Comparison of ENCODE assay signal across 37 cellular contexts in genomic region chr17:48317732-48318131, GRCh38.
"Had no signal": no experiment of that assay in that cellular context is flagged by ENCODE, and none has a peak within 500 bp of the region (broad histone marks: within the 10 kb centered on the region; RNA-seq: fewer than 3 reads in every experiment).

No MANE protein-coding gene starts in this region.

- H3K36me3 ChIP-seq: adrenal gland, brain microvascular endothelial cell, breast epithelium had no signal

- H3K4me1 ChIP-seq: adrenal gland, body of pancreas, breast epithelium had no signal

- H3K27ac Mint-ChIP-seq: activated B cell treated with CpG ODN at 0.5 μM for 24 hours; activated CD4-positive, alpha-beta memory T cell treated with anti-CD3 and anti-CD28 coated beads for 36 hours; activated CD4-positive, alpha-beta T cell treated with anti-CD3 and anti-CD28 coated beads, Interleukin-2, amount 10 ng/mL, durations not matched to agents 24 days and 14 days; activated CD8-positive, alpha-beta T cell treated with anti-CD3 and anti-CD28 coated beads for 36 hours; activated naive CD4-positive, alpha-beta T cell treated with anti-CD3 and anti-CD28 coated beads for 36 hours; activated naive CD4-positive, alpha-beta T cell treated with anti-CD3 and anti-CD28 coated beads, Interleukin-2, amount 50 U/mL, for 72 hours; activated naive CD8-positive, alpha-beta T cell treated with anti-CD3 and anti-CD28 coated beads for 36 hours; activated T-cell treated with anti-CD3 and anti-CD28 coated beads, Interleukin-2, amount 50 U/mL, for 72 hours; activated T-helper 1 cell treated with anti-CD3 and anti-CD28 coated beads, Interleukin-12 subunit alpha, Interleukin-12 subunit beta, Interleukin-2, Interleukin-4 antibody, amounts not matched to agents 30 ng/mL and 10 ng/mL and 1 ng/mL, durations not matched to agents 14 hours and 24 hours and 36 hours; activated T-helper 17 cell treated with anti-CD3 and anti-CD28 coated beads, Interleukin-2, amount 50 U/mL, for 72 hours; T-cell; T-helper 2 cell treated with Interferon-gamma antibody and Interleukin-4, amounts not matched to agents 5 μg/mL and 100 μg/mL, for 36 hours had no signal

- H3K27me3 Mint-ChIP-seq: activated B cell treated with CpG ODN at 0.5 μM for 24 hours; activated CD4-positive, alpha-beta memory T cell treated with anti-CD3 and anti-CD28 coated beads for 36 hours; activated CD4-positive, alpha-beta T cell treated with anti-CD3 and anti-CD28 coated beads, Interleukin-2, amount 10 ng/mL, durations not matched to agents 24 days and 14 days; activated CD8-positive, alpha-beta T cell treated with anti-CD3 and anti-CD28 coated beads for 36 hours; activated naive CD8-positive, alpha-beta T cell treated with anti-CD3 and anti-CD28 coated beads for 36 hours; activated T-helper 17 cell treated with anti-CD3 and anti-CD28 coated beads, Interleukin-2, amount 50 U/mL, for 72 hours; central memory CD8-positive, alpha-beta T cell; T-cell had no signal

- H3K4me3 ChIP-seq: adrenal gland, body of pancreas, breast epithelium had no signal

- ATAC-seq: activated CD8-positive, alpha-beta T cell treated with anti-CD3 and anti-CD28 coated beads for 36 hours; activated naive CD4-positive, alpha-beta T cell treated with anti-CD3 and anti-CD28 coated beads, Interleukin-2, amount 50 U/mL, for 72 hours; activated T-cell treated with anti-CD3 and anti-CD28 coated beads, Interleukin-2, amount 50 U/mL, for 4 hours; activated T-cell treated with anti-CD3 and anti-CD28 coated beads, Interleukin-2, amount 50 U/mL, for 72 hours; activated T-helper 17 cell treated with anti-CD3 and anti-CD28 coated beads, Interleukin-2, amount 50 U/mL, for 72 hours; body of pancreas; T-cell had no signal

- H3K36me3 Mint-ChIP-seq: activated CD4-positive, alpha-beta memory T cell treated with anti-CD3 and anti-CD28 coated beads for 36 hours; activated naive CD4-positive, alpha-beta T cell treated with anti-CD3 and anti-CD28 coated beads, Interleukin-2, amount 50 U/mL, for 72 hours had no signal

- FAIRE-seq: astrocyte, TTC549 had no signal

- H3K4me3 Mint-ChIP-seq: activated B cell treated with CpG ODN at 0.5 μM for 24 hours; activated CD4-positive, alpha-beta memory T cell treated with anti-CD3 and anti-CD28 coated beads for 36 hours; activated CD4-positive, alpha-beta T cell treated with anti-CD3 and anti-CD28 coated beads, Interleukin-2, amount 10 ng/mL, durations not matched to agents 24 days and 14 days; activated CD8-positive, alpha-beta T cell treated with anti-CD3 and anti-CD28 coated beads for 36 hours; activated naive CD4-positive, alpha-beta T cell treated with anti-CD3 and anti-CD28 coated beads for 36 hours; activated naive CD8-positive, alpha-beta T cell treated with anti-CD3 and anti-CD28 coated beads for 36 hours; activated T-cell treated with anti-CD3 and anti-CD28 coated beads, Interleukin-2, amount 50 U/mL, for 4 hours; activated T-cell treated with anti-CD3 and anti-CD28 coated beads, Interleukin-2, amount 50 U/mL, for 72 hours; activated T-helper 1 cell treated with anti-CD3 and anti-CD28 coated beads, Interleukin-12 subunit alpha, Interleukin-12 subunit beta, Interleukin-2, Interleukin-4 antibody, amounts not matched to agents 30 ng/mL and 10 ng/mL and 1 ng/mL, durations not matched to agents 14 hours and 24 hours and 36 hours; activated T-helper 17 cell treated with anti-CD3 and anti-CD28 coated beads, Interleukin-2, amount 50 U/mL, for 72 hours; central memory CD8-positive, alpha-beta T cell; T-cell; T-helper 2 cell treated with Interferon-gamma antibody and Interleukin-4, amounts not matched to agents 5 μg/mL and 100 μg/mL, for 36 hours had no signal

- H3K9me3 Mint-ChIP-seq: activated B cell treated with CpG ODN at 0.5 μM for 24 hours; activated CD4-positive, alpha-beta memory T cell treated with anti-CD3 and anti-CD28 coated beads for 36 hours; activated CD4-positive, alpha-beta T cell treated with anti-CD3 and anti-CD28 coated beads, Interleukin-2, amount 10 ng/mL, durations not matched to agents 24 days and 14 days; activated CD8-positive, alpha-beta T cell treated with anti-CD3 and anti-CD28 coated beads for 36 hours; activated naive CD4-positive, alpha-beta T cell treated with anti-CD3 and anti-CD28 coated beads for 36 hours; activated naive CD4-positive, alpha-beta T cell treated with anti-CD3 and anti-CD28 coated beads, Interleukin-2, amount 50 U/mL, for 72 hours; activated naive CD8-positive, alpha-beta T cell treated with anti-CD3 and anti-CD28 coated beads for 36 hours; activated T-cell treated with anti-CD3 and anti-CD28 coated beads, Interleukin-2, amount 50 U/mL, for 4 hours; activated T-cell treated with anti-CD3 and anti-CD28 coated beads, Interleukin-2, amount 50 U/mL, for 72 hours; activated T-helper 1 cell treated with anti-CD3 and anti-CD28 coated beads, Interleukin-12 subunit alpha, Interleukin-12 subunit beta, Interleukin-2, Interleukin-4 antibody, amounts not matched to agents 30 ng/mL and 10 ng/mL and 1 ng/mL, durations not matched to agents 14 hours and 24 hours and 36 hours; activated T-helper 17 cell treated with anti-CD3 and anti-CD28 coated beads, Interleukin-2, amount 50 U/mL, for 72 hours; central memory CD8-positive, alpha-beta T cell; T-cell; T-helper 2 cell treated with Interferon-gamma antibody and Interleukin-4, amounts not matched to agents 5 μg/mL and 100 μg/mL, for 36 hours had no signal

- DNase-seq: activated B cell treated with CpG ODN at 0.5 μM for 24 hours; activated CD4-positive, alpha-beta memory T cell treated with anti-CD3 and anti-CD28 coated beads for 36 hours; activated CD4-positive, alpha-beta T cell treated with anti-CD3 and anti-CD28 coated beads for 4 hours; activated CD4-positive, alpha-beta T cell treated with anti-CD3 and anti-CD28 coated beads, Interleukin-2, amount 10 ng/mL, durations not matched to agents 24 days and 14 days; activated CD4-positive, alpha-beta T cell treated with anti-CD3 and anti-CD28 coated beads, Interleukin-2, amount 50 U/mL, for 1 hour; activated CD4-positive, alpha-beta T cell treated with anti-CD3 and anti-CD28 coated beads, Interleukin-2, amount 50 U/mL, for 4 hours; activated CD4-positive, CD25-positive, alpha-beta regulatory T cell treated with anti-CD3 and anti-CD28 coated beads, Interleukin-2, amount 50 U/mL, for 72 hours; activated CD8-positive, alpha-beta memory T cell treated with anti-CD3 and anti-CD28 coated beads, Interleukin-2, amount 50 U/mL, for 4 hours; activated CD8-positive, alpha-beta T cell treated with anti-CD3 and anti-CD28 coated beads for 36 hours; activated effector memory CD4-positive, alpha-beta T cell treated with anti-CD3 and anti-CD28 coated beads, Interleukin-2, amount 50 U/mL, for 16 hours; activated gamma-delta T cell treated with Interleukin-2 at 50 U/mL for 16 hours; activated naive CD4-positive, alpha-beta T cell; activated naive CD4-positive, alpha-beta T cell treated with anti-CD3 and anti-CD28 coated beads for 36 hours; activated naive CD4-positive, alpha-beta T cell treated with anti-CD3 and anti-CD28 coated beads, Interleukin-2, amount 50 U/mL, for 16 hours; activated naive CD8-positive, alpha-beta T cell treated with anti-CD3 and anti-CD28 coated beads for 36 hours; activated T-cell treated with anti-CD3 and anti-CD28 coated beads for 4 hours; activated T-cell treated with anti-CD3 and anti-CD28 coated beads, Interleukin-2, amount 50 U/mL, for 1 hour; activated T-cell treated with anti-CD3 and anti-CD28 coated beads, Interleukin-2, amount 50 U/mL, for 4 hours; activated T-cell treated with anti-CD3 and anti-CD28 coated beads, Interleukin-2, amount 50 U/mL, for 72 hours; adrenal gland; amniotic stem cell; aorta; body of pancreas; brain microvascular endothelial cell; cerebellar nuclear complex; T-cell; T-helper 2 cell; T-helper 9 cell had no signal

- H3K27ac ChIP-seq: adrenal gland, body of pancreas, brain microvascular endothelial cell, breast epithelium, VCaP had no signal

- H3K27me3 ChIP-seq: adrenal gland, body of pancreas had no signal

- H3K9me3 ChIP-seq: adrenal gland, body of pancreas, breast epithelium had no signal
